Comparison of ENCODE assay signal across 1 cellular context in genomic region chr7:22980422-22980821, GRCh38.
TF ChIP-seq lines count a peak whose summit lies in the region.

No MANE protein-coding gene starts in this region.

TF ChIP-seq in GM23338, 12 proteins besides CTCF, POLR2A, EP300 and RAD21 (continued from another document):
- TF ChIP-seq ZNF462 (CRISPR knock-in tag; IDR thresholded peaks at IDR 0.05) (no peak), POLR2AphosphoS5 (IDR thresholded peaks at IDR 0.05; ENCODE audit: low read depth) (no peak), ETS1 (IDR thresholded peaks at IDR 0.05) (no peak), NANOG (IDR thresholded peaks at IDR 0.05; ENCODE audit: borderline replicate concordance) (no peak), EZH2phosphoT487 (IDR thresholded peaks at IDR 0.05; ENCODE audit: unreplicated experiment) (no peak), REST (IDR thresholded peaks at IDR 0.05; ENCODE audit: unreplicated experiment) (no peak)
